In the genomic region with DNA sequence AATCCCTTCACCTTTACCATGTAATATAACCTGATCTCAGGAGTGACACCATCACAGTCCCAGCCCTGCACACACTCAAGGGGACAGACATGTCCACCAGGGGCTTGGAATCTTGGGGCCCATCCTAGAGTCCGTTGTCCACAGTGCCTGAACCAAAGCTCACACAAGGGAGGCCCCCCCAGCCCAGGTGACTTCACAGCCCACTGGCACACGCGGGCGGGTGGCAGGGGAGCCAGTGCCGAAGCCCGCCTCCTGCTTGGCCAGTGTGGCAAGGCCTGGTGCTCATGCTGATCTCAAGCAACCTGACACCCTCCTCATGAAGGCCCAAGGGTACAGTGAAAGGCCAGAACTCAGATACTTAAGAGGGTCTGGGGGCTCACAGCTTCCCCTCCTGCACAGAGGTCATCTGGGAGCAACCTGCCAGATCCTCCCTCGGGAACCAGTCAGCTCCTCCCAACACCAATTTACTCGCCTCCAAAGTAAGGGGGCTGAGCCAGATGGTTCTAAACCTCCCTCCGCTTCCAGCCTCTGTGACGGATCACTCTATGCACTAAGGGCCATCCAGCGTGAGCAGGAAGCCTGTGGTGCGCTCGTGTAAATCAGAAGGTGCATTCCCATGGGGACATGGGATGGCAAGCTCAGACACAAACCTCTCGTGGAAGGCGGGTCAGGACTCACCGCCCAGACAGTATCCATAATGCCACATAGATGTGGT, we compare ENCODE assay signal across 20 cellular contexts. TPM values are rescaled to one million over a fixed set of nuclear protein-coding genes. Genes with fewer than 3 reads are reported as not detected.
DNase-seq lines count a peak whose midpoint lies in the region; ATAC-seq and TF ChIP-seq lines count a peak whose summit lies in the region.
"Had no signal": no experiment of that assay in that cellular context is flagged by ENCODE, and none has a peak within 500 bp of the region (broad histone marks: within the 10 kb centered on the region; RNA-seq: fewer than 3 reads in every experiment).

No MANE protein-coding gene starts in this region.

- no peaks in the 10 kb centered on the region for H3K36me3 Mint-ChIP-seq in activated CD8-positive, alpha-beta T cell treated with anti-CD3 and anti-CD28 coated beads, Interleukin-2, amount 10 ng/mL, durations not matched to agents 7 days and 5 days (ENCODE audit: low read depth)
- no peaks in the 10 kb centered on the region for H3K36me3 Mint-ChIP-seq in activated CD8-positive, alpha-beta T cell treated with anti-CD3 and anti-CD28 coated beads for 36 hours (ENCODE audit: low read depth)
- H3K36me3 Mint-ChIP-seq in activated naive CD4-positive, alpha-beta T cell treated with anti-CD3 and anti-CD28 coated beads for 36 hours (ENCODE audit: low read depth) = no peaks in the 10 kb centered on the region
- H3K36me3 Mint-ChIP-seq: activated naive CD8-positive, alpha-beta T cell treated with anti-CD3 and anti-CD28 coated beads for 36 hours had no signal

- peaks cover 12% of the 10 kb centered on the region for H3K79me2 ChIP-seq in mesendoderm (ENCODE audit: control insufficient read depth, insufficient read depth, low read length)

- no peak overlapping the region for H4K8ac ChIP-seq in mesendoderm (ENCODE audit: low read depth, low read length)

- H3K4me3 ChIP-seq in ascending aorta = no peak overlapping the region
- H3K4me3 ChIP-seq in mesendoderm (ENCODE audit: low read length) = no peak overlapping the region
- no peak overlapping the region for H3K4me3 ChIP-seq in upper lobe of left lung
- no peak overlapping the region for H3K4me3 ChIP-seq in colonic mucosa
- H3K4me3 ChIP-seq: psoas muscle, testis had no signal

- no peak overlapping the region for H4K5ac ChIP-seq in mesendoderm (ENCODE audit: low read length)

- no peak for DNase-seq in activated CD8-positive, alpha-beta T cell treated with anti-CD3 and anti-CD28 coated beads, Interleukin-2, amount 10 ng/mL, durations not matched to agents 7 days and 5 days
- DNase-seq in activated CD8-positive, alpha-beta T cell treated with anti-CD3 and anti-CD28 coated beads for 36 hours = no peak
- DNase-seq in ascending aorta (ENCODE audit: low spot score in 2 of 2) (no peak), mesendoderm (peak; percentile 71), upper lobe of left lung (peak in 1 of 2 donors; percentile 40), colonic mucosa (no peak)
- no peak for DNase-seq in activated naive CD4-positive, alpha-beta T cell treated with anti-CD3 and anti-CD28 coated beads for 36 hours
- DNase-seq: ACHN; activated CD4-positive, alpha-beta T cell treated with anti-CD3 and anti-CD28 coated beads for 48 hours; activated naive CD8-positive, alpha-beta T cell treated with anti-CD3 and anti-CD28 coated beads for 36 hours; activated T-cell treated with anti-CD3 and anti-CD28 coated beads, Interleukin-2, amount 50 U/mL, for 1 hour; central memory CD4-positive, alpha-beta T cell; NCI-H2107; psoas muscle; SHP77; T-helper 9 cell; testis had no signal

- H3K79me1 ChIP-seq in mesendoderm (ENCODE audit: low read length) = peaks cover 3% of the 10 kb centered on the region

- peak overlapping the region; percentile 99 for H2AK5ac ChIP-seq in mesendoderm (ENCODE audit: low read length)

- H3K36me3 ChIP-seq in ascending aorta (no peaks in the 10 kb centered on the region), mesendoderm (ENCODE audit: control insufficient read depth, insufficient read depth, low read length) (no peaks in the 10 kb centered on the region), upper lobe of left lung (no peaks in the 10 kb centered on the region), colonic mucosa (no peaks in the 10 kb centered on the region)

- H2BK5ac ChIP-seq in mesendoderm (ENCODE audit: low read length) = peak overlapping the region; percentile 94

- no peak for TF ChIP-seq CTCF in activated CD8-positive, alpha-beta T cell treated with anti-CD3 and anti-CD28 coated beads for 36 hours (IDR thresholded peaks at IDR 0.05)
- no peak for TF ChIP-seq CTCF in ascending aorta (IDR thresholded peaks at IDR 0.05)
- no peak for TF ChIP-seq CTCF in upper lobe of left lung (IDR thresholded peaks at IDR 0.05)
- no peak for TF ChIP-seq CTCF in colonic mucosa (IDR thresholded peaks at IDR 0.05)

- peak overlapping the region; percentile 79 to 90 for H3K27ac ChIP-seq in ascending aorta
- peak overlapping the region; percentile 96 for H3K27ac ChIP-seq in mesendoderm (ENCODE audit: low read depth, low read length)
- H3K27ac ChIP-seq in upper lobe of left lung = peak overlapping the region; percentile 54 to 89 (median 77)
- H3K27ac ChIP-seq in colonic mucosa = no peak overlapping the region
- H3K27ac ChIP-seq: psoas muscle, testis had no signal

- intact Hi-C loops in activated CD8-positive, alpha-beta T cell treated with anti-CD3 and anti-CD28 coated beads for 36 hours (cut with micrococcal nuclease) = no loop called here
- intact Hi-C loops in ascending aorta (cut with DNase I) = loop anchor here (5.0 kb wide), 1 partner anchor 39 kb away; no protein-coding TSS in a partner anchor
- intact Hi-C loops in activated naive CD4-positive, alpha-beta T cell treated with anti-CD3 and anti-CD28 coated beads for 36 hours (cut with micrococcal nuclease) = no loop called here
- intact Hi-C loops in colonic mucosa (cut with DNase I) = no loop called here

- no CpG with 5 or more reads among the region's 16 CpGs for WGBS in mesendoderm (ENCODE audit: extremely low coverage, insufficient coverage, low lambda C conversion rate)
- WGBS in upper lobe of left lung, 2 donors = 93 to 95% methylated on average over 15 to 16 of the region's 16 CpGs

- no peak for TF ChIP-seq POLR2A in upper lobe of left lung (IDR thresholded peaks at IDR 0.05)

- H3K23ac ChIP-seq in mesendoderm (ENCODE audit: low read length) = peak overlapping the region; percentile 32

- POLR2A ChIA-PET in activated CD8-positive, alpha-beta T cell treated with anti-CD3 and anti-CD28 coated beads, Interleukin-2, amount 10 ng/mL, durations not matched to agents 7 days and 5 days (lab: Charles Lee) = no interaction called here
- POLR2A ChIA-PET in activated CD8-positive, alpha-beta T cell treated with anti-CD3 and anti-CD28 coated beads for 36 hours (lab: Charles Lee) = interaction anchor here (1.2 to 1.4 kb wide), 2 partner anchors 10 to 12 kb away, joined by 3 read pairs; no protein-coding TSS in a partner anchor

- H3K27me3 ChIP-seq in ascending aorta (no peaks in the 10 kb centered on the region), mesendoderm (ENCODE audit: insufficient read depth, low read length, poor library complexity) (no peaks in the 10 kb centered on the region), upper lobe of left lung (no peaks in the 10 kb centered on the region), colonic mucosa (no peaks in the 10 kb centered on the region)
- H3K27me3 ChIP-seq: testis had no signal

- no peak for TF ChIP-seq EP300 in upper lobe of left lung (IDR thresholded peaks at IDR 0.05)

- H3K4me2 ChIP-seq in mesendoderm (ENCODE audit: low read length) = no peak overlapping the region

- CTCF ChIA-PET in activated CD8-positive, alpha-beta T cell treated with anti-CD3 and anti-CD28 coated beads, Interleukin-2, amount 10 ng/mL, durations not matched to agents 7 days and 5 days (lab: Charles Lee) = interaction anchor here (1.5 kb wide), 1 partner anchor 12 kb away, joined by 3 read pairs; no protein-coding TSS in a partner anchor
- CTCF ChIA-PET in activated CD8-positive, alpha-beta T cell treated with anti-CD3 and anti-CD28 coated beads for 36 hours (lab: Charles Lee) = interaction anchor here (1.2 to 1.6 kb wide), 4 partner anchors 12 to 151 kb away, joined by 3 to 6 read pairs (median 4); no protein-coding TSS in a partner anchor
- CTCF ChIA-PET in activated naive CD4-positive, alpha-beta T cell treated with anti-CD3 and anti-CD28 coated beads for 36 hours (lab: Charles Lee) = interaction anchor here (1.0 kb wide), 1 partner anchor 22 kb away, joined by 4 read pairs; no protein-coding TSS in a partner anchor

- peaks cover 4% of the 10 kb centered on the region for H3K27me3 Mint-ChIP-seq in activated CD8-positive, alpha-beta T cell treated with anti-CD3 and anti-CD28 coated beads, Interleukin-2, amount 10 ng/mL, durations not matched to agents 7 days and 5 days (ENCODE audit: low read depth)
- H3K27me3 Mint-ChIP-seq in activated CD8-positive, alpha-beta T cell treated with anti-CD3 and anti-CD28 coated beads for 36 hours = no peaks in the 10 kb centered on the region
- no peaks in the 10 kb centered on the region for H3K27me3 Mint-ChIP-seq in activated naive CD4-positive, alpha-beta T cell treated with anti-CD3 and anti-CD28 coated beads for 36 hours (ENCODE audit: low read depth)
- H3K27me3 Mint-ChIP-seq: activated naive CD8-positive, alpha-beta T cell treated with anti-CD3 and anti-CD28 coated beads for 36 hours had no signal

- H2BK120ac ChIP-seq in mesendoderm (ENCODE audit: low read depth, low read length) = peak overlapping the region; percentile 40

- H3K18ac ChIP-seq in mesendoderm (ENCODE audit: low read length) = peak overlapping the region; percentile 87

- peaks cover 15 to 43% of the 10 kb centered on the region in 2 donors for H3K4me1 ChIP-seq in ascending aorta
- H3K4me1 ChIP-seq in mesendoderm (ENCODE audit: control insufficient read depth, low read depth, low read length) = peaks cover 22% of the 10 kb centered on the region
- H3K4me1 ChIP-seq in upper lobe of left lung = peaks cover 8 to 35% (median 18%) of the 10 kb centered on the region in 4 donors
- H3K4me1 ChIP-seq in colonic mucosa = no peaks in the 10 kb centered on the region

- H3K27ac Mint-ChIP-seq in activated CD8-positive, alpha-beta T cell treated with anti-CD3 and anti-CD28 coated beads, Interleukin-2, amount 10 ng/mL, durations not matched to agents 7 days and 5 days = peak overlapping the region; percentile 28
- H3K27ac Mint-ChIP-seq in activated CD8-positive, alpha-beta T cell treated with anti-CD3 and anti-CD28 coated beads for 36 hours = no peak overlapping the region
- H3K27ac Mint-ChIP-seq in activated naive CD4-positive, alpha-beta T cell treated with anti-CD3 and anti-CD28 coated beads for 36 hours = no peak overlapping the region
- H3K27ac Mint-ChIP-seq: activated naive CD8-positive, alpha-beta T cell treated with anti-CD3 and anti-CD28 coated beads for 36 hours had no signal

- no peak overlapping the region for H3K4me3 Mint-ChIP-seq in activated CD8-positive, alpha-beta T cell treated with anti-CD3 and anti-CD28 coated beads, Interleukin-2, amount 10 ng/mL, durations not matched to agents 7 days and 5 days
- H3K4me3 Mint-ChIP-seq in activated CD8-positive, alpha-beta T cell treated with anti-CD3 and anti-CD28 coated beads for 36 hours = no peak overlapping the region
- H3K4me3 Mint-ChIP-seq in activated naive CD4-positive, alpha-beta T cell treated with anti-CD3 and anti-CD28 coated beads for 36 hours = no peak overlapping the region
- H3K4me3 Mint-ChIP-seq: activated naive CD8-positive, alpha-beta T cell treated with anti-CD3 and anti-CD28 coated beads for 36 hours had no signal

- no peaks in the 10 kb centered on the region for H3K9me3 ChIP-seq in ascending aorta
- H3K9me3 ChIP-seq in upper lobe of left lung = no peaks in the 10 kb centered on the region
- no peaks in the 10 kb centered on the region for H3K9me3 ChIP-seq in colonic mucosa
- H3K9me3 ChIP-seq: psoas muscle, testis had no signal

- no peaks in the 10 kb centered on the region for H3K9me3 Mint-ChIP-seq in activated CD8-positive, alpha-beta T cell treated with anti-CD3 and anti-CD28 coated beads, Interleukin-2, amount 10 ng/mL, durations not matched to agents 7 days and 5 days (ENCODE audit: insufficient read depth)
- no peaks in the 10 kb centered on the region for H3K9me3 Mint-ChIP-seq in activated CD8-positive, alpha-beta T cell treated with anti-CD3 and anti-CD28 coated beads for 36 hours
- H3K9me3 Mint-ChIP-seq in activated naive CD4-positive, alpha-beta T cell treated with anti-CD3 and anti-CD28 coated beads for 36 hours = no peaks in the 10 kb centered on the region
- H3K9me3 Mint-ChIP-seq: activated naive CD8-positive, alpha-beta T cell treated with anti-CD3 and anti-CD28 coated beads for 36 hours had no signal

- peak overlapping the region; percentile 96 for H3K4ac ChIP-seq in mesendoderm (ENCODE audit: low read depth, low read length)

- H2BK15ac ChIP-seq in mesendoderm (replicated peaks; ENCODE audit: low read depth) = no peak overlapping the region

- peak overlapping the region; percentile 97 for H3K56ac ChIP-seq in mesendoderm (ENCODE audit: low read length)

- H3K9ac ChIP-seq in mesendoderm (ENCODE audit: low read length) = peak overlapping the region; percentile 62
- no peak overlapping the region for H3K9ac ChIP-seq in colonic mucosa (ENCODE audit: low read depth in 2 of 2, low read length in 2 of 2)

- H3K4me1 Mint-ChIP-seq in activated CD8-positive, alpha-beta T cell treated with anti-CD3 and anti-CD28 coated beads, Interleukin-2, amount 10 ng/mL, durations not matched to agents 7 days and 5 days (ENCODE audit: low read depth) = peaks cover 29% of the 10 kb centered on the region
- peaks cover 9% of the 10 kb centered on the region for H3K4me1 Mint-ChIP-seq in activated CD8-positive, alpha-beta T cell treated with anti-CD3 and anti-CD28 coated beads for 36 hours (ENCODE audit: low read depth)
- peaks cover 14% of the 10 kb centered on the region for H3K4me1 Mint-ChIP-seq in activated naive CD4-positive, alpha-beta T cell treated with anti-CD3 and anti-CD28 coated beads for 36 hours (ENCODE audit: low read depth)

- ATAC-seq in activated CD8-positive, alpha-beta T cell treated with anti-CD3 and anti-CD28 coated beads, Interleukin-2, amount 10 ng/mL, durations not matched to agents 7 days and 5 days = no peak
- no peak for ATAC-seq in activated CD8-positive, alpha-beta T cell treated with anti-CD3 and anti-CD28 coated beads for 36 hours
- ATAC-seq in upper lobe of left lung (ENCODE audit: low FRiP score in 2 of 2) (no peak), GM18502 (IDR thresholded peaks at IDR 0.05; ENCODE audit: poor library complexity, unreplicated experiment) (no peak)
- ATAC-seq: psoas muscle had no signal

RNA-seq across cellular contexts. Expression of gene RAB17, which starts 3.2 kb away (rescaled TPM):
- total RNA-seq in activated CD8-positive, alpha-beta T cell treated with anti-CD3 and anti-CD28 coated beads, Interleukin-2, amount 10 ng/mL, durations not matched to agents 7 days and 5 days = under 1 TPM; 0.16 to 0.61 TPM
- total RNA-seq in activated CD8-positive, alpha-beta T cell treated with anti-CD3 and anti-CD28 coated beads for 36 hours = under 1 TPM; 0.14 to 0.69 TPM
- total RNA-seq in ascending aorta (0.32 TPM), upper lobe of left lung (100 to 1,000 TPM in 2 of 6 donors, 10 to 100 TPM in 4; 44.5 to 262 (median 90.6) TPM), colonic mucosa (10 to 100 TPM; 32.5 to 34.7 TPM)
- 111 TPM for polyA plus RNA-seq in mesendoderm (2013, experiment 1 of 2)
- polyA plus RNA-seq in mesendoderm (2013, experiment 2 of 2) = 108 TPM
- total RNA-seq in activated naive CD4-positive, alpha-beta T cell treated with anti-CD3 and anti-CD28 coated beads for 36 hours = not detected

RNA-seq across cellular contexts. Expression of gene PRLH, which starts 27.4 kb away (rescaled TPM):
- total RNA-seq in activated CD8-positive, alpha-beta T cell treated with anti-CD3 and anti-CD28 coated beads, Interleukin-2, amount 10 ng/mL, durations not matched to agents 7 days and 5 days = not detected
- not detected for total RNA-seq in activated CD8-positive, alpha-beta T cell treated with anti-CD3 and anti-CD28 coated beads for 36 hours
- total RNA-seq in ascending aorta (not detected), upper lobe of left lung (not detected), colonic mucosa (not detected)
- not detected for polyA plus RNA-seq in mesendoderm (2013, experiment 1 of 2)
- polyA plus RNA-seq in mesendoderm (2013, experiment 2 of 2) = not detected
- not detected for total RNA-seq in activated naive CD4-positive, alpha-beta T cell treated with anti-CD3 and anti-CD28 coated beads for 36 hours
- total RNA-seq: activated naive CD8-positive, alpha-beta T cell treated with anti-CD3 and anti-CD28 coated beads for 36 hours; endothelial cell of umbilical vein; myocyte; psoas muscle; testis had no signal
- polyA plus RNA-seq: endothelial cell of umbilical vein, psoas muscle had no signal

RNA-seq across cellular contexts. Expression of gene LRRFIP1, which starts 33.6 kb away (rescaled TPM):
- total RNA-seq in activated CD8-positive, alpha-beta T cell treated with anti-CD3 and anti-CD28 coated beads, Interleukin-2, amount 10 ng/mL, durations not matched to agents 7 days and 5 days = 100 to 1,000 TPM; 189 to 207 TPM
- total RNA-seq in activated CD8-positive, alpha-beta T cell treated with anti-CD3 and anti-CD28 coated beads for 36 hours = 100 to 1,000 TPM; 264 to 281 TPM
- total RNA-seq in ascending aorta (133 TPM), upper lobe of left lung (100 to 1,000 TPM; 185 to 291 (median 242) TPM), colonic mucosa (100 to 1,000 TPM; 114 to 133 TPM)
- polyA plus RNA-seq in mesendoderm (2013, experiment 1 of 2) = 86.5 TPM
- polyA plus RNA-seq in mesendoderm (2013, experiment 2 of 2) = 91.0 TPM
- 100 to 1,000 TPM; 154 to 155 TPM for total RNA-seq in activated naive CD4-positive, alpha-beta T cell treated with anti-CD3 and anti-CD28 coated beads for 36 hours

Comparison
In these comparisons a context has a peak if more than half of its experiments do, and no peak if none do; other contexts are left out.
1. RNA of gene RAB17, which starts 3.2 kb away (total RNA-seq): 44.5 to 262 TPM in upper lobe of left lung and 32.5 to 34.7 TPM in colonic mucosa; 0.14 to 0.69 TPM in activated CD8-positive, alpha-beta T cell treated with anti-CD3 and anti-CD28 coated beads for 36 hours, 0.16 to 0.61 TPM in activated CD8-positive, alpha-beta T cell treated with anti-CD3 and anti-CD28 coated beads, Interleukin-2, amount 10 ng/mL, durations not matched to agents 7 days and 5 days, 0.32 TPM in ascending aorta (single experiment) and not detected in activated naive CD4-positive, alpha-beta T cell treated with anti-CD3 and anti-CD28 coated beads for 36 hours; every median in the first group is over 10 times any median in the second.